In genomic region chr5:99438619-99439018, GRCh38 we compare ENCODE assay signal across 24 cellular contexts.
DNase-seq lines count a peak whose midpoint lies in the region; FAIRE-seq and TF ChIP-seq lines count a peak whose summit lies in the region.
"Had no signal": no experiment of that assay in that cellular context is flagged by ENCODE, and none has a peak within 500 bp of the region (broad histone marks: within the 10 kb centered on the region; RNA-seq: fewer than 3 reads in every experiment).

No MANE protein-coding gene starts in this region.

- H3K4me3 ChIP-seq in Caco-2 (ENCODE audit: low read depth, low read length) (no peak overlapping the region), hepatocyte (no peak overlapping the region)
- H3K4me3 ChIP-seq: A549, GM12878, GM23248 had no signal

- no peak overlapping the region for H3K4me2 ChIP-seq in hepatocyte
- H3K4me2 ChIP-seq: A549 had no signal

- H3K4me1 ChIP-seq in Caco-2 (peaks cover 21% of the 10 kb centered on the region), hepatocyte (ENCODE audit: insufficient read depth) (peaks cover 10% of the 10 kb centered on the region)
- H3K4me1 ChIP-seq: A549 had no signal

- no peak overlapping the region for H2AFZ ChIP-seq in hepatocyte
- H2AFZ ChIP-seq: GM23248 had no signal

- H3K9me3 ChIP-seq in Caco-2: no peaks in the 10 kb centered on the region
- H3K9me3 ChIP-seq in hepatocyte (ENCODE audit: low read depth): no peaks in the 10 kb centered on the region
- H3K9me3 ChIP-seq: A549 had no signal

- no peak overlapping the region for H3K27ac ChIP-seq in hepatocyte
- H3K27ac ChIP-seq: A549, GM23248 had no signal

- H3K27me3 ChIP-seq in Caco-2 (replicated peaks; ENCODE audit: control insufficient read depth, insufficient read depth, low read length) (no peaks in the 10 kb centered on the region), hepatocyte (no peaks in the 10 kb centered on the region)

- H3K9me2 ChIP-seq in hepatocyte (replicated peaks; ENCODE audit: insufficient read depth): no peaks in the 10 kb centered on the region

- 49% methylated on average over 7 of the region's 7 CpGs for WGBS in hepatocyte (ENCODE audit: low lambda C conversion rate, missing lambda C conversion rate)

- no peaks in the 10 kb centered on the region for H4K20me1 ChIP-seq in hepatocyte (ENCODE audit: insufficient read depth, poor library complexity, severe bottlenecking)

- TF ChIP-seq CTCF in Caco-2 (IDR thresholded peaks at IDR 0.05; ENCODE audit: insufficient read depth in 1 of 2, low read depth in 1 of 2, low read length in 1 of 2, severe bottlenecking in 1 of 2, unreplicated experiment in 1 of 2): no peak
- no peak for TF ChIP-seq CTCF in hepatocyte (IDR thresholded peaks at IDR 0.05; ENCODE audit: poor library complexity)

- peak; percentile 56 to 67 for DNase-seq in Caco-2
- DNase-seq in HuH-7.5 (ENCODE audit: low spot score): peak; percentile 7
- peak; percentile 11 for DNase-seq in hepatocyte (ENCODE audit: low spot score)
- DNase-seq in Ammon's horn (ENCODE audit: low spot score): no peak
- DNase-seq in ureter (ENCODE audit: low spot score): no peak
- no peak for DNase-seq in urothelium cell line (ENCODE audit: low spot score)
- DNase-seq: 8988T; ACHN; AML-193; C1 segment of cervical spinal cord; CD4-positive, alpha-beta memory T cell; COR-L47; DMS 273 treated with DMSO at 0.1 percent for 48 hours; DMS79; EL; GDM1; GM23248; H7; HCEC 1CT had no signal

- intact Hi-C loops in Caco-2 (cut with micrococcal nuclease; ENCODE audit: unreplicated experiment): loop anchor here (5.0 kb wide), 1 partner anchor 284 kb away; no protein-coding TSS in a partner anchor

- no peaks in the 10 kb centered on the region for H3K9me3 Mint-ChIP-seq in Caco-2 (ENCODE audit: unreplicated experiment)
- H3K9me3 Mint-ChIP-seq: CD4-positive, alpha-beta memory T cell had no signal

- POLR2A ChIA-PET in Caco-2 (lab: Charles Lee): no interaction called here

- no TSS peak for BruUV-seq in Caco-2 (replicated peaks; lab: Mats Ljungman, UMichigan)

- H3K27ac Mint-ChIP-seq in Caco-2 (ENCODE audit: unreplicated experiment): no peak overlapping the region
- H3K27ac Mint-ChIP-seq: CD4-positive, alpha-beta memory T cell had no signal

- CTCF ChIA-PET in Caco-2 (lab: Charles Lee): no interaction called here

- H3K79me2 ChIP-seq in hepatocyte: no peaks in the 10 kb centered on the region

- H3K4me3 Mint-ChIP-seq in Caco-2 (ENCODE audit: unreplicated experiment): no peak overlapping the region
- H3K4me3 Mint-ChIP-seq: CD4-positive, alpha-beta memory T cell had no signal

- H3K36me3 ChIP-seq in Caco-2 (ENCODE audit: control insufficient read depth, insufficient read depth, low read length) (no peaks in the 10 kb centered on the region), hepatocyte (replicated peaks; ENCODE audit: insufficient read depth, low read depth) (no peaks in the 10 kb centered on the region)

- H3K27me3 Mint-ChIP-seq in Caco-2 (ENCODE audit: insufficient read depth, unreplicated experiment): no peaks in the 10 kb centered on the region
- H3K27me3 Mint-ChIP-seq: CD4-positive, alpha-beta memory T cell had no signal

- FAIRE-seq in urothelium cell line (lab: Jason Lieb, UNC): no peak
- FAIRE-seq: A549, D721Med, GM12878, GM19239, H1 had no signal

- no peaks in the 10 kb centered on the region for H3K36me3 Mint-ChIP-seq in Caco-2 (ENCODE audit: insufficient read depth, unreplicated experiment)
- H3K36me3 Mint-ChIP-seq: CD4-positive, alpha-beta memory T cell had no signal

- H3K4me1 Mint-ChIP-seq in Caco-2 (ENCODE audit: low read depth, unreplicated experiment): peaks cover 11% of the 10 kb centered on the region
- H3K4me1 Mint-ChIP-seq: CD4-positive, alpha-beta memory T cell had no signal

Comparison
In these comparisons a context has a peak if more than half of its experiments do, and no peak if none do; other contexts are left out.
1. DNase-seq: peak in Caco-2 (2 of 2), HuH-7.5 (single experiment) and hepatocyte (single experiment); none in Ammon's horn (single experiment), ureter (single experiment) and urothelium cell line (single experiment).